Comparison of ENCODE assay signal across 8 cellular contexts in genomic region chr1:33182452-33182851, GRCh38. TPM values are rescaled to one million over a fixed set of nuclear protein-coding genes. Genes with fewer than 3 reads are reported as not detected.
DNase-seq lines count a peak whose midpoint lies in the region; ATAC-seq and TF ChIP-seq lines count a peak whose summit lies in the region.

No MANE protein-coding gene starts in this region.

- no TSS peak for BruUV-seq in OCI-LY7 (replicated peaks; lab: Mats Ljungman, UMichigan)

- no peak for TF ChIP-seq EP300 in SK-N-SH (IDR thresholded peaks at IDR 0.05; ENCODE audit: borderline replicate concordance in 1 of 2, low read depth in 1 of 2, low read length in 1 of 2)

- 72% methylated on average over 4 of the region's 4 CpGs for WGBS in SK-N-SH (ENCODE audit: low lambda C conversion rate)
- 7 to 28% (median 13%) methylated on average over 4 of the region's 4 CpGs for WGBS in psoas muscle, 3 donors

- H3K9me2 ChIP-seq in SK-N-SH (no peaks in the 10 kb centered on the region), OCI-LY7 (ENCODE audit: insufficient read depth, low read length) (no peaks in the 10 kb centered on the region)

- TF ChIP-seq RAD21 in SK-N-SH (IDR thresholded peaks at IDR 0.05; ENCODE audit: low read length), result no peak

- H3K4me3 ChIP-seq in SK-N-SH (ENCODE audit: low read depth in 2 of 2, low read length in 1 of 2), result peak overlapping the region; percentile 76 to 77
- H3K4me3 ChIP-seq in OCI-LY7 (ENCODE audit: low read depth, low read length, poor library complexity, severe bottlenecking), result peak overlapping the region; percentile 74
- H3K4me3 ChIP-seq in epithelial cell of proximal tubule (ENCODE audit: low read depth, low read length), result peak overlapping the region; percentile 69
- peak overlapping the region; percentile 88 for H3K4me3 ChIP-seq in psoas muscle

- H3F3A ChIP-seq in SK-N-SH (replicated peaks; ENCODE audit: insufficient read depth), result no peaks in the 10 kb centered on the region

- ATAC-seq in SK-N-SH treated with all-trans-retinoic acid at 6 μM for 48 hours, result no peak
- ATAC-seq in psoas muscle, result peak in 3 of 4 donors; percentile 14 to 27 (median 14)
- ATAC-seq in omental fat pad (ENCODE audit: low FRiP score), result no peak
- ATAC-seq in GM18517 (IDR thresholded peaks at IDR 0.05; ENCODE audit: unreplicated experiment), result no peak
- no peak for ATAC-seq in HG03097 (IDR thresholded peaks at IDR 0.05; ENCODE audit: low FRiP score, unreplicated experiment)

- H3K4me2 ChIP-seq in SK-N-SH (peak overlapping the region; percentile 100), OCI-LY7 (ENCODE audit: low read length) (peak overlapping the region; percentile 96)

- H2AFZ ChIP-seq in SK-N-SH (ENCODE audit: low read depth), result peak overlapping the region; percentile 82
- H2AFZ ChIP-seq in OCI-LY7 (ENCODE audit: low read length), result peak overlapping the region; percentile 9; the same call in 1 of the 2 replicates

- H3K4me1 ChIP-seq in SK-N-SH (ENCODE audit: control insufficient read depth in 1 of 2, insufficient read depth in 2 of 2, low read depth in 1 of 2, low read length in 1 of 2), result peaks cover 0 to 17% of the 10 kb centered on the region in 2 experiments; a peak in 2 of 4 replicates
- H3K4me1 ChIP-seq in OCI-LY7 (ENCODE audit: insufficient read depth, low read length, poor library complexity, severe bottlenecking), result peaks cover 21% of the 10 kb centered on the region
- peaks cover 10% of the 10 kb centered on the region for H3K4me1 ChIP-seq in psoas muscle

- no peaks in the 10 kb centered on the region for H3K36me3 ChIP-seq in SK-N-SH (replicated peaks in 1 of 2; ENCODE audit: control insufficient read depth in 1 of 2, insufficient read depth in 2 of 2, low read length in 1 of 2)
- H3K36me3 ChIP-seq in OCI-LY7 (ENCODE audit: insufficient read depth, low read length), result no peaks in the 10 kb centered on the region
- H3K36me3 ChIP-seq in psoas muscle (ENCODE audit: insufficient read depth in 1 of 2, low read depth in 1 of 2), result no peaks in the 10 kb centered on the region

- peak; percentile 25 for DNase-seq in SK-N-SH
- no peak for DNase-seq in OCI-LY7 (ENCODE audit: low spot score)
- no peak for DNase-seq in epithelial cell of proximal tubule (ENCODE audit: low read depth)
- peak in 1 of 2 donors; percentile 68 for DNase-seq in psoas muscle
- DNase-seq in omental fat pad (ENCODE audit: low spot score), result no peak

- CTCF ChIA-PET in SK-N-SH (lab: Yijun Ruan, JAX), result interaction anchor here (0.7 to 1.8 kb wide), 3 partner anchors 46 to 1946 kb away, joined by 3 to 10 read pairs (median 3); no protein-coding TSS in a partner anchor
- CTCF ChIA-PET in OCI-LY7 (lab: Charles Lee; ENCODE audit: unreplicated experiment), result no interaction called here

- H4K20me1 ChIP-seq in SK-N-SH (ENCODE audit: insufficient read depth), result no peaks in the 10 kb centered on the region; the same call in 1 of the 2 replicates
- H4K20me1 ChIP-seq in OCI-LY7 (ENCODE audit: insufficient read depth, low read length), result no peaks in the 10 kb centered on the region

- H3K9ac ChIP-seq in SK-N-SH, result no peak overlapping the region

- intact Hi-C loops in OCI-LY7 (cut with micrococcal nuclease; ENCODE audit: unreplicated experiment) (no loop called here), psoas muscle (cut with DNase I) (loop anchor here in 1 of 2 donors (5.0 kb wide), 2 partner anchors 75 to 170 kb away; partner anchors contain the start of gene ZNF362)

- H3K9me3 ChIP-seq in SK-N-SH (no peaks in the 10 kb centered on the region), OCI-LY7 (ENCODE audit: low read length) (no peaks in the 10 kb centered on the region), psoas muscle (no peaks in the 10 kb centered on the region)

- TF ChIP-seq CTCF in SK-N-SH (IDR thresholded peaks at IDR 0.05) (no peak), OCI-LY7 (conservative IDR thresholded peaks at IDR 0.05; ENCODE audit: low read length) (no peak), epithelial cell of proximal tubule (conservative IDR thresholded peaks at IDR 0.05; ENCODE audit: low read depth, low read length) (no peak), psoas muscle (IDR thresholded peaks at IDR 0.05) (no peak), omental fat pad (IDR thresholded peaks at IDR 0.05) (no peak)

- H3K27ac ChIP-seq in SK-N-SH (ENCODE audit: low read depth in 2 of 2, low read length in 1 of 2), result no peak overlapping the region; a peak in 1 of 4 replicates
- H3K27ac ChIP-seq in OCI-LY7 (ENCODE audit: low read depth, low read length, poor library complexity, severe bottlenecking), result no peak overlapping the region
- peak overlapping the region; percentile 84 for H3K27ac ChIP-seq in psoas muscle

- POLR2A ChIA-PET in SK-N-SH (lab: Yijun Ruan, JAX), result interaction anchor here (0.9 to 2.3 kb wide), 4 partner anchors 21 to 73 kb away, joined by 3 to 14 read pairs (median 7); no protein-coding TSS in a partner anchor
- POLR2A ChIA-PET in OCI-LY7 (lab: Charles Lee), result interaction anchor here (1.4 to 2.0 kb wide), 2 partner anchors 8 to 55 kb away, joined by 4 to 6 read pairs; no protein-coding TSS in a partner anchor

- peaks cover 4% of the 10 kb centered on the region for H3K27me3 ChIP-seq in SK-N-SH (ENCODE audit: insufficient read depth)
- H3K27me3 ChIP-seq in psoas muscle (ENCODE audit: insufficient read depth in 3 of 3, low read length in 2 of 3), result no peaks in the 10 kb centered on the region

- H3K79me2 ChIP-seq in SK-N-SH (ENCODE audit: insufficient read depth) (no peaks in the 10 kb centered on the region), OCI-LY7 (ENCODE audit: insufficient read depth, low read depth, low read length) (no peaks in the 10 kb centered on the region)

TF ChIP-seq in SK-N-SH, 30 proteins besides CTCF, POLR2A, EP300 and RAD21:
- TF ChIP-seq TCF12 (IDR thresholded peaks at IDR 0.05), result no peak
- no peak for TF ChIP-seq SIN3A (IDR thresholded peaks at IDR 0.05; ENCODE audit: borderline replicate concordance, low read depth, low read length)
- TF ChIP-seq NFIC (IDR thresholded peaks at IDR 0.05; ENCODE audit: borderline replicate concordance), result no peak
- TF ChIP-seq TEAD4 (IDR thresholded peaks at IDR 0.05; ENCODE audit: borderline replicate concordance, insufficient read depth), result no peak
- no peak for TF ChIP-seq TAF1 (IDR thresholded peaks at IDR 0.05; ENCODE audit: borderline replicate concordance, low read depth, low read length)
- TF ChIP-seq YY1 (IDR thresholded peaks at IDR 0.05; ENCODE audit: low read depth), result no peak
- TF ChIP-seq IRF3 (IDR thresholded peaks at IDR 0.05; ENCODE audit: low read depth, low read length), result no peak
- no peak for TF ChIP-seq RXRA (IDR thresholded peaks at IDR 0.05; ENCODE audit: borderline replicate concordance, low read depth)
- TF ChIP-seq FOSL2 (IDR thresholded peaks at IDR 0.05; ENCODE audit: borderline replicate concordance, low read depth), result no peak

TF ChIP-seq in SK-N-SH treated with all-trans-retinoic acid at 6 μM for 48 hours, 23 proteins besides CTCF, POLR2A, EP300 and RAD21:
- no peak for TF ChIP-seq GLIS3 (CRISPR knock-in tag; IDR thresholded peaks at IDR 0.05)
- TF ChIP-seq CREB5 (CRISPR knock-in tag; IDR thresholded peaks at IDR 0.05; ENCODE audit: low read depth), result no peak
- no peak for TF ChIP-seq PATZ1 (CRISPR knock-in tag; IDR thresholded peaks at IDR 0.05; ENCODE audit: borderline replicate concordance)
TF ChIP-seq in SK-N-SH treated with all-trans-retinoic acid at 6 μM for 48 hours: peak in this region for 0.

RNA-seq across cellular contexts. Expression of gene TRIM62, which starts 0.6 kb away (rescaled TPM):
- polyA plus RNA-seq in SK-N-SH (2012; rRNA removed), result 2.5 and 4.4 TPM in 2 replicates
- polyA plus RNA-seq in SK-N-SH (2012; cell fraction: cytosol; rRNA removed), result 1.8 and 2.7 TPM in 2 replicates
- polyA plus RNA-seq in SK-N-SH (2012; cell fraction: nucleus; rRNA removed), result 8.0 and 8.7 TPM in 2 replicates
- 2.0 and 2.4 TPM in 2 replicates for total RNA-seq in OCI-LY7 (2014; rRNA removed; shearing (Covaris generic))
- 8.4 and 8.8 TPM in 2 replicates for total RNA-seq in OCI-LY7 (2022)
- 1.4 and 3.2 TPM in 2 replicates for total RNA-seq in epithelial cell of proximal tubule
- total RNA-seq in psoas muscle, result 10 to 100 TPM in 2 of 4 donors, 1 to 10 TPM in 2; 4.3 to 14.2 (median 9.4) TPM
- 1 to 10 TPM; 4.0 to 6.9 (median 4.4) TPM for polyA plus RNA-seq in psoas muscle
- 1 to 10 TPM; 2.7 to 6.3 (median 3.6) TPM for total RNA-seq in omental fat pad

Comparison
In these comparisons a context has a peak if more than half of its experiments do, and no peak if none do; other contexts are left out.
1. ATAC-seq: peak in psoas muscle (3 of 4); none in SK-N-SH treated with all-trans-retinoic acid at 6 μM for 48 hours (single experiment), omental fat pad (single experiment), GM18517 (single experiment) and HG03097 (single experiment).
2. Peak in every context shown above with its lines, with median percentiles within 50 percentile points of each other: H3K4me3 ChIP-seq.